9 cellular contexts compared by ENCODE assay signal in genomic region chr1:167517535-167518330, GRCh38. TPM values are rescaled to one million over a fixed set of nuclear protein-coding genes. Genes with fewer than 3 reads are reported as not detected.
DNase-seq lines count a peak whose midpoint lies in the region; ATAC-seq and TF ChIP-seq lines count a peak whose summit lies in the region.
"Had no signal": no experiment of that assay in that cellular context is flagged by ENCODE, and none has a peak within 500 bp of the region (broad histone marks: within the 10 kb centered on the region; RNA-seq: fewer than 3 reads in every experiment).

No MANE protein-coding gene starts in this region.

- H3F3A ChIP-seq in Loucy (ENCODE audit: low read depth) = no peaks in the 10 kb centered on the region

- peak overlapping the region; percentile 95 for H3K9ac ChIP-seq in Loucy (ENCODE audit: low read depth, low read length, poor library complexity, severe bottlenecking)

- intact Hi-C loops in left ventricle myocardium superior (cut with micrococcal nuclease) = no loop called here

- H4K20me1 ChIP-seq in Loucy (ENCODE audit: insufficient read depth, low read length, poor library complexity, severe bottlenecking) = peaks cover 37% of the 10 kb centered on the region

- H3K4me3 ChIP-seq in Loucy (ENCODE audit: low read length, poor library complexity, severe bottlenecking) (peak overlapping the region; percentile 92), foreskin fibroblast (ENCODE audit: low read depth in 1 of 2, low read length in 2 of 2) (no peak overlapping the region)

- H3K79me2 ChIP-seq in Loucy (ENCODE audit: insufficient read depth, low read length) = peaks cover 57% of the 10 kb centered on the region

- H3K4me1 ChIP-seq in Loucy (ENCODE audit: insufficient read depth, low read length, poor library complexity, severe bottlenecking) = peaks cover 49% of the 10 kb centered on the region
- H3K4me1 ChIP-seq: heart right ventricle had no signal

- peak overlapping the region; percentile 94 for H3K4me2 ChIP-seq in Loucy (ENCODE audit: low read depth, low read length, poor library complexity, severe bottlenecking)

- H3K27me3 ChIP-seq in Loucy (ENCODE audit: insufficient read depth, low read length, poor library complexity, severe bottlenecking) = no peaks in the 10 kb centered on the region

- no peaks in the 10 kb centered on the region for H3K36me3 ChIP-seq in Loucy (ENCODE audit: insufficient read depth, low read length)
- H3K36me3 ChIP-seq: heart right ventricle had no signal

- peak; percentile 80 to 85 for DNase-seq in activated CD8-positive, alpha-beta memory T cell treated with anti-CD3 and anti-CD28 coated beads for 4 hours (ENCODE audit: low read depth in 2 of 2)
- DNase-seq in left ventricle myocardium superior (peak; percentile 40), mesenteric fat pad (ENCODE audit: low spot score) (no peak), foreskin fibroblast (no peak)
- peak; percentile 85 to 86 for DNase-seq in stimulated activated CD8-positive, alpha-beta memory T cell treated with anti-CD3 and anti-CD28 coated beads, Interleukin-2, amount 100 ng/mL, for 48 hours (ENCODE audit: low read depth in 2 of 2)

- no peaks in the 10 kb centered on the region for H3K9me2 ChIP-seq in Loucy (replicated peaks; ENCODE audit: low read depth, low read length)

- TF ChIP-seq CTCF in Loucy (conservative IDR thresholded peaks at IDR 0.05; ENCODE audit: low read length) (0 out of 2 replicates have a peak, but pooled peaks have one; percentile 5), foreskin fibroblast (IDR thresholded peaks at IDR 0.05; ENCODE audit: low read depth, low read length) (no peak)

- ATAC-seq in left ventricle myocardium superior = peak; percentile 13
- ATAC-seq in GM21825 (IDR thresholded peaks at IDR 0.05; ENCODE audit: unreplicated experiment) = no peak
- ATAC-seq in HG02588 (IDR thresholded peaks at IDR 0.05; ENCODE audit: unreplicated experiment) = no peak

- peak overlapping the region; percentile 90 for H2AFZ ChIP-seq in Loucy (ENCODE audit: low read length)

- no peaks in the 10 kb centered on the region for H3K9me3 ChIP-seq in Loucy (ENCODE audit: insufficient read depth, low read depth, low read length)

RNA-seq across cellular contexts. Expression of gene CD247, which starts 0.6 kb away (rescaled TPM):
- total RNA-seq in left ventricle myocardium superior (0.57 TPM), mesenteric fat pad (2.1 TPM)

RNA-seq across cellular contexts. Expression of gene CREG1, which starts 35.8 kb away (rescaled TPM):
- total RNA-seq in left ventricle myocardium superior = 75.1 TPM
- 185 TPM for total RNA-seq in mesenteric fat pad

Comparison
In these comparisons a context has a peak if more than half of its experiments do, and no peak if none do; other contexts are left out.
1. DNase-seq: peak in activated CD8-positive, alpha-beta memory T cell treated with anti-CD3 and anti-CD28 coated beads for 4 hours (2 of 2), left ventricle myocardium superior (single experiment) and stimulated activated CD8-positive, alpha-beta memory T cell treated with anti-CD3 and anti-CD28 coated beads, Interleukin-2, amount 100 ng/mL, for 48 hours (2 of 2); none in mesenteric fat pad (single experiment) and foreskin fibroblast (0 of 2).